In genomic region chr17:64385187-64386083, GRCh38 we compare ENCODE assay signal across 8 cellular contexts. TPM values are rescaled to one million over a fixed set of nuclear protein-coding genes. Genes with fewer than 3 reads are reported as not detected.
DNase-seq lines count a peak whose midpoint lies in the region; ATAC-seq and TF ChIP-seq lines count a peak whose summit lies in the region.

No MANE protein-coding gene starts in this region.

- H3K36me3 Mint-ChIP-seq in activated naive CD4-positive, alpha-beta T cell treated with anti-CD3 and anti-CD28 coated beads for 36 hours (ENCODE audit: low read depth), result peaks cover 5% of the 10 kb centered on the region

- H3K36me3 ChIP-seq in gastroesophageal sphincter, result no peaks in the 10 kb centered on the region

- H3K27me3 ChIP-seq in gastroesophageal sphincter, result peaks cover 4% of the 10 kb centered on the region

- no peaks in the 10 kb centered on the region for H3K9me3 ChIP-seq in gastroesophageal sphincter

- no peaks in the 10 kb centered on the region for H3K27me3 Mint-ChIP-seq in activated naive CD4-positive, alpha-beta T cell treated with anti-CD3 and anti-CD28 coated beads for 36 hours (ENCODE audit: low read depth)

- no peaks in the 10 kb centered on the region for H3K9me3 Mint-ChIP-seq in activated naive CD4-positive, alpha-beta T cell treated with anti-CD3 and anti-CD28 coated beads for 36 hours

- CTCF ChIA-PET in activated naive CD4-positive, alpha-beta T cell treated with anti-CD3 and anti-CD28 coated beads for 36 hours (lab: Charles Lee), result interaction anchor here (1.0 kb wide), 1 partner anchor 64 kb away, joined by 3 read pairs; no protein-coding TSS in a partner anchor

- peak overlapping the region; percentile 46 for H3K4me3 Mint-ChIP-seq in activated naive CD4-positive, alpha-beta T cell treated with anti-CD3 and anti-CD28 coated beads for 36 hours

- peak; percentile 82 for ATAC-seq in gastroesophageal sphincter
- ATAC-seq in HG03025 (IDR thresholded peaks at IDR 0.05; ENCODE audit: low FRiP score, unreplicated experiment), result no peak
- no peak for ATAC-seq in GM19463 (IDR thresholded peaks at IDR 0.05; ENCODE audit: unreplicated experiment)
- ATAC-seq in HG03159 (IDR thresholded peaks at IDR 0.05; ENCODE audit: unreplicated experiment), result no peak

- no peak for TF ChIP-seq POLR2A in gastroesophageal sphincter (IDR thresholded peaks at IDR 0.05)

- peak overlapping the region; percentile 73 for H3K27ac Mint-ChIP-seq in activated naive CD4-positive, alpha-beta T cell treated with anti-CD3 and anti-CD28 coated beads for 36 hours

- TF ChIP-seq CTCF in gastroesophageal sphincter (IDR thresholded peaks at IDR 0.05), result no peak

- H3K4me1 Mint-ChIP-seq in activated naive CD4-positive, alpha-beta T cell treated with anti-CD3 and anti-CD28 coated beads for 36 hours (ENCODE audit: low read depth), result peaks cover 47% of the 10 kb centered on the region

- peak overlapping the region in 3 of 4 donors; percentile 55 to 72 (median 58) for H3K27ac ChIP-seq in gastroesophageal sphincter

- TF ChIP-seq EP300 in gastroesophageal sphincter (IDR thresholded peaks at IDR 0.05), result no peak

- peaks cover 0 to 13% (median 0%) of the 10 kb centered on the region in 3 donors for H3K4me1 ChIP-seq in gastroesophageal sphincter

- intact Hi-C loops in activated naive CD4-positive, alpha-beta T cell treated with anti-CD3 and anti-CD28 coated beads for 36 hours (cut with micrococcal nuclease), result no loop called here

- peak; percentile 64 for DNase-seq in activated naive CD4-positive, alpha-beta T cell treated with anti-CD3 and anti-CD28 coated beads for 36 hours
- DNase-seq in activated naive CD4-positive, alpha-beta T cell (lab: John Stamatoyannopoulos, UW), result no peak
- peak; percentile 63 for DNase-seq in activated CD8-positive, alpha-beta memory T cell treated with anti-CD3 and anti-CD28 coated beads, Interleukin-2, amount 50 U/mL, for 4 hours
- peak; percentile 86 for DNase-seq in smooth muscle cell of the brain vasculature (ENCODE audit: low read depth, low spot score)

- peak overlapping the region in 1 of 2 donors; percentile 46 for H3K4me3 ChIP-seq in gastroesophageal sphincter

- 51 to 57% methylated on average over 8 to 9 of the region's 13 CpGs for WGBS in gastroesophageal sphincter (ENCODE audit: low coverage in 1 of 2), 2 donors

RNA-seq across cellular contexts. Expression of gene PECAM1, which starts 5.2 kb away (rescaled TPM):
- total RNA-seq in activated naive CD4-positive, alpha-beta T cell treated with anti-CD3 and anti-CD28 coated beads for 36 hours, result 10 to 100 TPM in 1 of 2 experiments, 1 to 10 TPM in 1; 10.0 to 11.2 TPM
- 100 to 1,000 TPM in 2 of 4 donors, 10 to 100 TPM in 2; 33.8 to 219 (median 104) TPM for total RNA-seq in gastroesophageal sphincter

Comparison
In these comparisons a context has a peak if more than half of its experiments do, and no peak if none do; other contexts are left out.
1. DNase-seq: peak in activated naive CD4-positive, alpha-beta T cell treated with anti-CD3 and anti-CD28 coated beads for 36 hours (single experiment), activated CD8-positive, alpha-beta memory T cell treated with anti-CD3 and anti-CD28 coated beads, Interleukin-2, amount 50 U/mL, for 4 hours (single experiment) and smooth muscle cell of the brain vasculature (single experiment); none in activated naive CD4-positive, alpha-beta T cell (0 of 4).